7 cellular contexts compared by ENCODE assay signal in the genomic region with DNA sequence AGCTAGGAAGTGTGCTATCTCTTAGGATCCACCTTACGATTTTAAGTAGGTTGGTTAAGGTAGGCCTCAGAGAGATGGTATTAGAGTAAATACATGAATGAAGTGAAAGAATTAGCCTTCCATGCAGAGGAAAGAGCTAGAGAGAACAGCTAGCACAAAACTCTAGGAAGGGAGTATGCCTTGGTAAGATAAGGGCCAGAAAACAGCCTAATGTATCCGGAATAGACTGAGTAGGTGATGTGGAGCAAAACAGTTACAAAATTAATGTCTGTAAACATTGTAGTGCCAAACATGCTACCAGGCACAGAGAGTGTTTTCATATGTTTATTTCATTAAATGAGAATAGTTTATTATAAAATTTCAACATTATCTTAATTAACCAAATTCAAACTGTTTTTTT.
"Had no signal": no experiment of that assay in that cellular context is flagged by ENCODE, and none has a peak within 500 bp of the region (broad histone marks: within the 10 kb centered on the region; RNA-seq: fewer than 3 reads in every experiment).

No MANE protein-coding gene starts in this region.

- H3K4me2 ChIP-seq: KMS-11 had no signal

- H3K9ac ChIP-seq: KMS-11 had no signal

- H3K27ac ChIP-seq: KMS-11 had no signal

- DNase-seq: H7, HCEC 1CT, IMR-90, Karpas-422, KBM-7 had no signal

- FAIRE-seq: HTR-8/SVneo had no signal
